ENCODE assay signal across 20 cellular contexts in genomic region chr10:61960396-61961120, GRCh38. TPM values are rescaled to one million over a fixed set of nuclear protein-coding genes. Genes with fewer than 3 reads are reported as not detected.
DNase-seq lines count a peak whose midpoint lies in the region; ATAC-seq, FAIRE-seq and TF ChIP-seq lines count a peak whose summit lies in the region.
"Had no signal": no experiment of that assay in that cellular context is flagged by ENCODE, and none has a peak within 500 bp of the region (broad histone marks: within the 10 kb centered on the region; RNA-seq: fewer than 3 reads in every experiment).

No MANE protein-coding gene starts in this region.

- H3K4me1 Mint-ChIP-seq in activated naive CD8-positive, alpha-beta T cell (ENCODE audit: low read depth) = peaks cover 43% of the 10 kb centered on the region
- H3K4me1 Mint-ChIP-seq in activated naive CD8-positive, alpha-beta T cell treated with anti-CD3 and anti-CD28 coated beads for 36 hours = peaks cover 61% of the 10 kb centered on the region
- peaks cover 84% of the 10 kb centered on the region for H3K4me1 Mint-ChIP-seq in activated T-helper 1 cell treated with anti-CD3 and anti-CD28 coated beads, Interleukin-12 subunit alpha, Interleukin-12 subunit beta, Interleukin-2, Interleukin-4 antibody, amounts not matched to agents 30 ng/mL and 10 ng/mL and 1 ng/mL, durations not matched to agents 14 hours and 24 hours and 36 hours (ENCODE audit: low read depth)
- peaks cover 44 to 87% of the 10 kb centered on the region in 2 donors for H3K4me1 Mint-ChIP-seq in stimulated activated naive B cell treated with anti-CD40 and anti-IgM and Interleukin-4, amounts not matched to agents 10 μg/mL and 1 μg/mL and 100 μg/mL, for 72 hours

- no peak overlapping the region for H3K4me3 Mint-ChIP-seq in activated naive CD8-positive, alpha-beta T cell
- H3K4me3 Mint-ChIP-seq in activated naive CD8-positive, alpha-beta T cell treated with anti-CD3 and anti-CD28 coated beads for 36 hours = no peak overlapping the region
- H3K4me3 Mint-ChIP-seq in activated T-helper 1 cell treated with anti-CD3 and anti-CD28 coated beads, Interleukin-12 subunit alpha, Interleukin-12 subunit beta, Interleukin-2, Interleukin-4 antibody, amounts not matched to agents 30 ng/mL and 10 ng/mL and 1 ng/mL, durations not matched to agents 14 hours and 24 hours and 36 hours = no peak overlapping the region
- H3K4me3 Mint-ChIP-seq in stimulated activated naive B cell treated with anti-CD40 and anti-IgM and Interleukin-4, amounts not matched to agents 10 μg/mL and 1 μg/mL and 100 μg/mL, for 72 hours = peak overlapping the region in 1 of 2 donors; percentile 25

- ATAC-seq in stimulated activated naive B cell treated with anti-CD40 and anti-IgM and Interleukin-4, amounts not matched to agents 10 μg/mL and 1 μg/mL and 100 μg/mL, for 72 hours (replicated peaks) = no peak
- ATAC-seq in SK-N-SH treated with all-trans-retinoic acid at 6 μM for 48 hours = no peak
- ATAC-seq: HCT116, psoas muscle had no signal

- intact Hi-C loops in activated T-helper 1 cell treated with anti-CD3 and anti-CD28 coated beads, Interleukin-12 subunit alpha, Interleukin-12 subunit beta, Interleukin-2, Interleukin-4 antibody, amounts not matched to agents 30 ng/mL and 10 ng/mL and 1 ng/mL, durations not matched to agents 14 hours and 24 hours and 36 hours (cut with micrococcal nuclease) = loop anchor here (1.0 kb wide), 1 partner anchor 8 kb away; no protein-coding TSS in a partner anchor

- no peak for DNase-seq in activated naive CD8-positive, alpha-beta T cell treated with anti-CD3 and anti-CD28 coated beads for 36 hours
- no peak for DNase-seq in GM19239 (ENCODE audit: insufficient read length, low spot score)
- DNase-seq in activated T-helper 1 cell treated with anti-CD3 and anti-CD28 coated beads, Interleukin-12 subunit alpha, Interleukin-12 subunit beta, Interleukin-2, Interleukin-4 antibody, amounts not matched to agents 30 ng/mL and 10 ng/mL and 1 ng/mL, durations not matched to agents 14 hours and 24 hours and 36 hours (ENCODE audit: low spot score) = no peak
- DNase-seq in stimulated activated naive B cell treated with anti-CD40 and anti-IgM and Interleukin-4, amounts not matched to agents 10 μg/mL and 1 μg/mL and 100 μg/mL, for 72 hours = no peak
- DNase-seq in SKM-1 treated with dmso at 0.1 percent for 144 hours (lab: John Stamatoyannopoulos, UW; ENCODE audit: unreplicated experiment) = no peak
- DNase-seq in inferior parietal cortex (ENCODE audit: extremely low spot score) = no peak
- DNase-seq: activated CD4-positive, alpha-beta T cell treated with anti-CD3 and anti-CD28 coated beads, Interleukin-2, amount 50 U/mL, for 4 hours; adrenal gland; colonic mucosa; KBM-7; lower lobe of right lung; NCI-H1694; NCI-H2171 treated with DMSO at 0.1 percent for 48 hours; NCI-H69; psoas muscle; Right ventricle myocardium superior had no signal

- H3K36me3 Mint-ChIP-seq in activated naive CD8-positive, alpha-beta T cell = peaks cover 20% of the 10 kb centered on the region
- H3K36me3 Mint-ChIP-seq in activated naive CD8-positive, alpha-beta T cell treated with anti-CD3 and anti-CD28 coated beads for 36 hours = peaks cover 68% of the 10 kb centered on the region
- H3K36me3 Mint-ChIP-seq in activated T-helper 1 cell treated with anti-CD3 and anti-CD28 coated beads, Interleukin-12 subunit alpha, Interleukin-12 subunit beta, Interleukin-2, Interleukin-4 antibody, amounts not matched to agents 30 ng/mL and 10 ng/mL and 1 ng/mL, durations not matched to agents 14 hours and 24 hours and 36 hours (ENCODE audit: low read depth) = peaks cover 54% of the 10 kb centered on the region
- peaks cover 64 to 74% of the 10 kb centered on the region in 2 donors for H3K36me3 Mint-ChIP-seq in stimulated activated naive B cell treated with anti-CD40 and anti-IgM and Interleukin-4, amounts not matched to agents 10 μg/mL and 1 μg/mL and 100 μg/mL, for 72 hours

- peak overlapping the region; percentile 61 for H3K27ac Mint-ChIP-seq in activated naive CD8-positive, alpha-beta T cell
- no peak overlapping the region for H3K27ac Mint-ChIP-seq in activated naive CD8-positive, alpha-beta T cell treated with anti-CD3 and anti-CD28 coated beads for 36 hours
- peak overlapping the region; percentile 65 for H3K27ac Mint-ChIP-seq in activated T-helper 1 cell treated with anti-CD3 and anti-CD28 coated beads, Interleukin-12 subunit alpha, Interleukin-12 subunit beta, Interleukin-2, Interleukin-4 antibody, amounts not matched to agents 30 ng/mL and 10 ng/mL and 1 ng/mL, durations not matched to agents 14 hours and 24 hours and 36 hours
- peak overlapping the region; percentile 87 for H3K27ac Mint-ChIP-seq in stimulated activated naive B cell treated with anti-CD40 and anti-IgM and Interleukin-4, amounts not matched to agents 10 μg/mL and 1 μg/mL and 100 μg/mL, for 72 hours

- H3K9me3 Mint-ChIP-seq in activated naive CD8-positive, alpha-beta T cell (ENCODE audit: low read depth) = peaks cover 4% of the 10 kb centered on the region
- H3K9me3 Mint-ChIP-seq in activated naive CD8-positive, alpha-beta T cell treated with anti-CD3 and anti-CD28 coated beads for 36 hours = no peaks in the 10 kb centered on the region
- no peaks in the 10 kb centered on the region for H3K9me3 Mint-ChIP-seq in activated T-helper 1 cell treated with anti-CD3 and anti-CD28 coated beads, Interleukin-12 subunit alpha, Interleukin-12 subunit beta, Interleukin-2, Interleukin-4 antibody, amounts not matched to agents 30 ng/mL and 10 ng/mL and 1 ng/mL, durations not matched to agents 14 hours and 24 hours and 36 hours
- no peaks in the 10 kb centered on the region for H3K9me3 Mint-ChIP-seq in stimulated activated naive B cell treated with anti-CD40 and anti-IgM and Interleukin-4, amounts not matched to agents 10 μg/mL and 1 μg/mL and 100 μg/mL, for 72 hours

- no peaks in the 10 kb centered on the region for H3K27me3 Mint-ChIP-seq in activated naive CD8-positive, alpha-beta T cell
- H3K27me3 Mint-ChIP-seq in activated naive CD8-positive, alpha-beta T cell treated with anti-CD3 and anti-CD28 coated beads for 36 hours = no peaks in the 10 kb centered on the region
- no peaks in the 10 kb centered on the region for H3K27me3 Mint-ChIP-seq in activated T-helper 1 cell treated with anti-CD3 and anti-CD28 coated beads, Interleukin-12 subunit alpha, Interleukin-12 subunit beta, Interleukin-2, Interleukin-4 antibody, amounts not matched to agents 30 ng/mL and 10 ng/mL and 1 ng/mL, durations not matched to agents 14 hours and 24 hours and 36 hours (ENCODE audit: insufficient read depth)
- no peaks in the 10 kb centered on the region for H3K27me3 Mint-ChIP-seq in stimulated activated naive B cell treated with anti-CD40 and anti-IgM and Interleukin-4, amounts not matched to agents 10 μg/mL and 1 μg/mL and 100 μg/mL, for 72 hours

- FAIRE-seq in GM19239 (lab: Jason Lieb, UNC) = peak; percentile 77
- FAIRE-seq: keratinocyte had no signal

TF ChIP-seq in SK-N-SH treated with all-trans-retinoic acid at 6 μM for 48 hours, 23 proteins besides CTCF, POLR2A, EP300 and RAD21:
- no peak for TF ChIP-seq OSR1 (CRISPR knock-in tag; IDR thresholded peaks at IDR 0.05)

RNA-seq across cellular contexts. Expression of gene ARID5B, which starts 59.1 kb away (rescaled TPM):
- total RNA-seq in activated naive CD8-positive, alpha-beta T cell treated with anti-CD3 and anti-CD28 coated beads for 36 hours = 10 to 100 TPM; 16.5 to 17.1 TPM
- 62.4 and 65.1 TPM in 2 replicates for total RNA-seq in activated T-helper 1 cell treated with anti-CD3 and anti-CD28 coated beads, Interleukin-12 subunit alpha, Interleukin-12 subunit beta, Interleukin-2, Interleukin-4 antibody, amounts not matched to agents 30 ng/mL and 10 ng/mL and 1 ng/mL, durations not matched to agents 14 hours and 24 hours and 36 hours
